12 cellular contexts compared by ENCODE assay signal in the genomic region with DNA sequence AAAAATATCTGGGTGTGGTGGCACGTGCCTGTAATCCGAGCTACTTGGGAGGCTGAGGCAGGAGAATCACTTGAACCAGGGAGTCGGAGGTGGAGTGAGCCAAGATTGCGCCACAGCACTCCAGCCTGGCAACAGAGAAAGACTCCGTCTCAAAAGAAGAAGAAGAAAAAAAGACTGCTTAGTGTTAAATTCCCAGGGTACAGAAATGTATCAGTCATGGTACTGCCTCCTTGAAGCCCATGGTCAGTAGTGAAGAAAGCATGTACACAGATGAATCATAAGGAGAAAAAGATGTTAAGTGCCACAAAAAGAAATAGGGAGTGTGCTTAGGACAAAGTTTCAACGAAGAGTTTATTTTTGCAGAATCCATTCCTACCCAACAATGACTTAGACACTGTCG.
DNase-seq lines count a peak whose midpoint lies in the region; ATAC-seq and TF ChIP-seq lines count a peak whose summit lies in the region.
"Had no signal": no experiment of that assay in that cellular context is flagged by ENCODE, and none has a peak within 500 bp of the region (broad histone marks: within the 10 kb centered on the region; RNA-seq: fewer than 3 reads in every experiment).

No MANE protein-coding gene starts in this region.

- BruUV-seq in MCF 10A (replicated peaks; lab: Mats Ljungman, UMichigan), result no TSS peak

- H3K4me3 ChIP-seq in breast epithelium (no peak overlapping the region), esophagus muscularis mucosa (no peak overlapping the region), uterus (no peak overlapping the region)
- no peak overlapping the region for H3K4me3 ChIP-seq in naive thymus-derived CD4-positive, alpha-beta T cell (ENCODE audit: low read length)

- H3K27ac Mint-ChIP-seq in MCF 10A (ENCODE audit: low read depth, unreplicated experiment), result no peak overlapping the region
- peak overlapping the region in 2 of 9 donors; percentile 8 to 21 for H3K27ac Mint-ChIP-seq in naive thymus-derived CD4-positive, alpha-beta T cell

- POLR2A ChIA-PET in MCF 10A (lab: Yijun Ruan, JAX), result interaction anchor here (0.8 kb wide), 1 partner anchor 39 kb away, joined by 3 read pairs; no protein-coding TSS in a partner anchor
- POLR2A ChIA-PET in naive thymus-derived CD4-positive, alpha-beta T cell (lab: Charles Lee), result interaction anchor here (0.7 kb wide), 1 partner anchor 9 kb away, joined by 6 read pairs; no protein-coding TSS in a partner anchor

- no peaks in the 10 kb centered on the region for H3K9me3 Mint-ChIP-seq in MCF 10A (ENCODE audit: unreplicated experiment)
- no peaks in the 10 kb centered on the region for H3K9me3 Mint-ChIP-seq in naive thymus-derived CD4-positive, alpha-beta T cell
- H3K9me3 Mint-ChIP-seq: activated CD4-positive, alpha-beta memory T cell treated with anti-CD3 and anti-CD28 coated beads for 36 hours had no signal

- DNase-seq in breast epithelium (ENCODE audit: low spot score in 2 of 2) (no peak), MCF 10A (ENCODE audit: unreplicated experiment) (no peak), esophagus muscularis mucosa (ENCODE audit: extremely low spot score) (no peak), uterus (peak in 1 of 2 donors; percentile 44), epidermal melanocyte (ENCODE audit: insufficient read length, low spot score) (no peak), cortex of kidney (lab: John Stamatoyannopoulos, UW) (no peak), anterior cingulate cortex (lab: John Stamatoyannopoulos, UW) (no peak)
- DNase-seq in naive thymus-derived CD4-positive, alpha-beta T cell, result no peak
- DNase-seq: activated CD4-positive, alpha-beta memory T cell treated with anti-CD3 and anti-CD28 coated beads for 36 hours; GDM1; NCI-H1436; stimulated activated naive CD4-positive, alpha-beta T cell treated with Interleukin-2 at 50 U/mL for 16 hours had no signal

- H3K27ac ChIP-seq in breast epithelium (peak overlapping the region; percentile 67 to 80), esophagus muscularis mucosa (replicated peaks in 1 of 4) (peak overlapping the region; percentile 33 to 64 (median 50)), uterus (peak overlapping the region; percentile 71 to 76)
- H3K27ac ChIP-seq in naive thymus-derived CD4-positive, alpha-beta T cell (ENCODE audit: low read depth, low read length), result no peak overlapping the region

- no peak for TF ChIP-seq EP300 in esophagus muscularis mucosa (IDR thresholded peaks at IDR 0.05)

- no peaks in the 10 kb centered on the region for H3K4me1 ChIP-seq in breast epithelium
- H3K4me1 ChIP-seq in esophagus muscularis mucosa, result peaks cover 0 to 48% (median 23%) of the 10 kb centered on the region in 4 donors
- peaks cover under 1 to 10% of the 10 kb centered on the region in 2 donors for H3K4me1 ChIP-seq in naive thymus-derived CD4-positive, alpha-beta T cell (ENCODE audit: control insufficient read depth in 2 of 2, insufficient read depth in 2 of 2, low read length in 2 of 2)
- no peaks in the 10 kb centered on the region for H3K4me1 ChIP-seq in uterus

- H3K27me3 ChIP-seq in breast epithelium (no peaks in the 10 kb centered on the region), esophagus muscularis mucosa (no peaks in the 10 kb centered on the region), uterus (no peaks in the 10 kb centered on the region)
- no peaks in the 10 kb centered on the region for H3K27me3 ChIP-seq in naive thymus-derived CD4-positive, alpha-beta T cell (ENCODE audit: control insufficient read depth in 2 of 2, insufficient read depth in 2 of 2, low read length in 2 of 2)

- 84% methylated on average over 7 of the region's 7 CpGs for WGBS in esophagus muscularis mucosa

- H3K36me3 ChIP-seq in breast epithelium, result no peaks in the 10 kb centered on the region
- no peaks in the 10 kb centered on the region for H3K36me3 ChIP-seq in esophagus muscularis mucosa
- no peaks in the 10 kb centered on the region for H3K36me3 ChIP-seq in naive thymus-derived CD4-positive, alpha-beta T cell (ENCODE audit: control insufficient read depth in 2 of 3, insufficient read depth in 3 of 3, low read length in 3 of 3)
- H3K36me3 ChIP-seq in uterus, result no peaks in the 10 kb centered on the region

- no peaks in the 10 kb centered on the region for H3K27me3 Mint-ChIP-seq in MCF 10A (ENCODE audit: insufficient read depth, unreplicated experiment)
- H3K27me3 Mint-ChIP-seq in naive thymus-derived CD4-positive, alpha-beta T cell, result no peaks in the 10 kb centered on the region
- H3K27me3 Mint-ChIP-seq: activated CD4-positive, alpha-beta memory T cell treated with anti-CD3 and anti-CD28 coated beads for 36 hours had no signal

- ATAC-seq in naive thymus-derived CD4-positive, alpha-beta T cell, result peak; percentile 66

- intact Hi-C loops in breast epithelium (cut with DNase I; ENCODE audit: low total_unique reads), result no loop called here
- intact Hi-C loops in MCF 10A (cut with micrococcal nuclease), result no loop called here
- intact Hi-C loops in esophagus muscularis mucosa (cut with DNase I), result no loop called here
- intact Hi-C loops in naive thymus-derived CD4-positive, alpha-beta T cell (cut with micrococcal nuclease), result no loop called here
- intact Hi-C loops in uterus (cut with DNase I; ENCODE audit: low total_unique reads), result no loop called here

- CTCF ChIA-PET in MCF 10A (lab: Yijun Ruan, JAX), result interaction anchor here (0.6 kb wide), 1 partner anchor 581 kb away, joined by 3 read pairs; a partner anchor contains a TSS
- CTCF ChIA-PET in naive thymus-derived CD4-positive, alpha-beta T cell (lab: Charles Lee), result no interaction called here

- H3K36me3 Mint-ChIP-seq in MCF 10A (ENCODE audit: insufficient read depth, unreplicated experiment), result no peaks in the 10 kb centered on the region
- peaks cover 0 to 31% (median 4%) of the 10 kb centered on the region in 5 donors for H3K36me3 Mint-ChIP-seq in naive thymus-derived CD4-positive, alpha-beta T cell

- no peaks in the 10 kb centered on the region for H3K4me1 Mint-ChIP-seq in MCF 10A (ENCODE audit: insufficient read depth, unreplicated experiment)
- peaks cover 0 to 68% (median 11%) of the 10 kb centered on the region in 7 donors for H3K4me1 Mint-ChIP-seq in naive thymus-derived CD4-positive, alpha-beta T cell

- no peak overlapping the region for H3K4me3 Mint-ChIP-seq in MCF 10A (ENCODE audit: unreplicated experiment)
- no peak overlapping the region for H3K4me3 Mint-ChIP-seq in naive thymus-derived CD4-positive, alpha-beta T cell
- H3K4me3 Mint-ChIP-seq: activated CD4-positive, alpha-beta memory T cell treated with anti-CD3 and anti-CD28 coated beads for 36 hours had no signal

- TF ChIP-seq POLR2A in breast epithelium (IDR thresholded peaks at IDR 0.05) (no peak), esophagus muscularis mucosa (IDR thresholded peaks at IDR 0.05; ENCODE audit: low read depth) (no peak), uterus (IDR thresholded peaks at IDR 0.05) (no peak)

- no peak for TF ChIP-seq CTCF in breast epithelium (IDR thresholded peaks at IDR 0.05)
- no peak for TF ChIP-seq CTCF in MCF 10A (IDR thresholded peaks at IDR 0.05; ENCODE audit: unreplicated experiment)
- no peak for TF ChIP-seq CTCF in esophagus muscularis mucosa (IDR thresholded peaks at IDR 0.05)
- no peak for TF ChIP-seq CTCF in uterus (IDR thresholded peaks at IDR 0.05)

- H3K9me3 ChIP-seq in breast epithelium (no peaks in the 10 kb centered on the region), esophagus muscularis mucosa (no peaks in the 10 kb centered on the region), uterus (no peaks in the 10 kb centered on the region)
- no peaks in the 10 kb centered on the region for H3K9me3 ChIP-seq in naive thymus-derived CD4-positive, alpha-beta T cell (ENCODE audit: control insufficient read depth in 2 of 3, low read length in 3 of 3)
